In genomic region chr16:57855188-57855587, GRCh38 we compare ENCODE assay signal across 6 cellular contexts.
"Had no signal": no experiment of that assay in that cellular context is flagged by ENCODE, and none has a peak within 500 bp of the region (broad histone marks: within the 10 kb centered on the region; RNA-seq: fewer than 3 reads in every experiment).

No MANE protein-coding gene starts in this region.

- DNase-seq: H9, HCEC 1CT, IMR-90 had no signal

- H3K4me3 ChIP-seq: GM23338, K562 had no signal

- H3K27ac ChIP-seq: HL-60 had no signal
